Comparison of ENCODE assay signal across 11 cellular contexts in the genomic region with DNA sequence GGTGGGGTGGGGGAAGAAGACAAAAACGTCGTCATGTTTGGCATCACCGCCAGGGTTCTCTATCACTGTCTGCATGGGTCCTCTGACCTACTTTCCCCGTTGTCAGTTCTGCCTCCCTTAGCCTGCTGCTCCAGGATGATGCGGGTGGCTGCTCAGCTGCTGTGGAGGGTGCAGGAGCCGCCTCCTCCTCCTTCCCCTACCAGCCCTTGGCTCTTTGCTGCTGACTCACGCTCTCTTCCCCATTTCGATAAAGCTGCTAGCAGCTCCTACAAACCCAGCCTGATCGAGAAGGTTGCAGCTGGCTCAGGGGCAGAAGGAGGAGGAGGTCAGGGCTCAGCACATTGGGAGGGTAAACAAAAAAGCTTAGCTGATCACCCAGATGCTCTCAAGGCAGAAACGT. TPM values are rescaled to one million over a fixed set of nuclear protein-coding genes. Genes with fewer than 3 reads are reported as not detected.
A peak's percentile ranks its signal among the peaks of the same experiment; 100 is the strongest.
DNase-seq lines count a peak whose midpoint lies in the region; ATAC-seq and TF ChIP-seq lines count a peak whose summit lies in the region.
"Had no signal": no experiment of that assay in that cellular context is flagged by ENCODE, and none has a peak within 500 bp of the region (broad histone marks: within the 10 kb centered on the region; RNA-seq: fewer than 3 reads in every experiment).

No MANE protein-coding gene starts in this region.

- H3K9me3 ChIP-seq in left ventricle myocardium inferior (replicated peaks) (peaks cover 6% of the 10 kb centered on the region), thyroid gland (no peaks in the 10 kb centered on the region)

- H3K4me3 ChIP-seq in left ventricle myocardium inferior (no peak overlapping the region), fibroblast of the aortic adventitia (ENCODE audit: low read depth, low read length) (no peak overlapping the region), thyroid gland (replicated peaks in 1 of 3) (no peak overlapping the region)
- H3K4me3 ChIP-seq: heart left ventricle had no signal

- DNase-seq in Right ventricle myocardium superior (peak; percentile 38), left ventricle myocardium inferior (no peak), fibroblast of the aortic adventitia (ENCODE audit: low read depth) (peak; percentile 55), thyroid gland (peak; percentile 32 to 35), left lobe of liver (ENCODE audit: low spot score) (no peak)
- DNase-seq: CD4-positive, CD25-positive, alpha-beta regulatory T cell; heart left ventricle; NCI-H1694 had no signal

- TF ChIP-seq POLR2A in thyroid gland (IDR thresholded peaks at IDR 0.05) = no peak

- no peak for TF ChIP-seq CTCF in left ventricle myocardium inferior (IDR thresholded peaks at IDR 0.05; ENCODE audit: borderline replicate concordance)
- no peak for TF ChIP-seq CTCF in fibroblast of the aortic adventitia (IDR thresholded peaks at IDR 0.05; ENCODE audit: insufficient read depth, low read length)
- TF ChIP-seq CTCF in thyroid gland (IDR thresholded peaks at IDR 0.05) = no peak

- intact Hi-C loops in Right ventricle myocardium superior (cut with DNase I) = no loop called here
- intact Hi-C loops in left ventricle myocardium inferior (cut with micrococcal nuclease) = no loop called here
- intact Hi-C loops in thyroid gland (cut with DNase I) = no loop called here

- WGBS in thyroid gland, 2 donors = 31 to 55% methylated on average over 10 of the region's 10 CpGs

- H3K27ac ChIP-seq in left ventricle myocardium inferior (replicated peaks) = no peak overlapping the region
- no peak overlapping the region for H3K27ac ChIP-seq in thyroid gland
- H3K27ac ChIP-seq: heart left ventricle had no signal

- no peaks in the 10 kb centered on the region for H3K4me1 ChIP-seq in left ventricle myocardium inferior
- no peaks in the 10 kb centered on the region for H3K4me1 ChIP-seq in thyroid gland

- H3K36me3 ChIP-seq in left ventricle myocardium inferior = no peaks in the 10 kb centered on the region
- no peaks in the 10 kb centered on the region for H3K36me3 ChIP-seq in thyroid gland
- H3K36me3 ChIP-seq: heart left ventricle had no signal

- no peak for ATAC-seq in Right ventricle myocardium superior (ENCODE audit: poor library complexity)
- ATAC-seq in SK-N-SH treated with all-trans-retinoic acid at 6 μM for 48 hours = peak; percentile 45; the same call in 2 of the 3 replicates
- no peak for ATAC-seq in HG03135 (IDR thresholded peaks at IDR 0.05; ENCODE audit: unreplicated experiment)
- ATAC-seq in HG02870 (IDR thresholded peaks at IDR 0.05; ENCODE audit: unreplicated experiment) = no peak
- no peak for ATAC-seq in left lobe of liver

- H3K27me3 ChIP-seq in left ventricle myocardium inferior (ENCODE audit: low read depth) (no peaks in the 10 kb centered on the region), thyroid gland (no peaks in the 10 kb centered on the region)
- H3K27me3 ChIP-seq: heart left ventricle had no signal

TF ChIP-seq in SK-N-SH treated with all-trans-retinoic acid at 6 μM for 48 hours, 23 proteins besides CTCF, POLR2A, EP300 and RAD21:
- no peak for TF ChIP-seq ZC3H10 (CRISPR knock-in tag; IDR thresholded peaks at IDR 0.05)
- TF ChIP-seq ESRRG (CRISPR knock-in tag; IDR thresholded peaks at IDR 0.05) = no peak
- TF ChIP-seq ISL1 (CRISPR knock-in tag; IDR thresholded peaks at IDR 0.05) = no peak
- TF ChIP-seq GLIS3 (CRISPR knock-in tag; IDR thresholded peaks at IDR 0.05) = no peak
- no peak for TF ChIP-seq TOX (CRISPR knock-in tag; IDR thresholded peaks at IDR 0.05; ENCODE audit: borderline replicate concordance)
- no peak for TF ChIP-seq CSDC2 (CRISPR knock-in tag; IDR thresholded peaks at IDR 0.05)
- no peak for TF ChIP-seq ZFP3 (CRISPR knock-in tag; IDR thresholded peaks at IDR 0.05)
- TF ChIP-seq SNAI2 (CRISPR knock-in tag; IDR thresholded peaks at IDR 0.05) = no peak
- no peak for TF ChIP-seq POU6F1 (CRISPR knock-in tag; IDR thresholded peaks at IDR 0.05; ENCODE audit: borderline replicate concordance, low read depth)

RNA-seq across cellular contexts. Expression of gene SEC13, which starts 49.5 kb away (rescaled TPM):
- total RNA-seq in Right ventricle myocardium superior (50.2 TPM), left ventricle myocardium inferior (52.3 TPM), fibroblast of the aortic adventitia (ENCODE audit: low replicate concordance) (94.8 and 164 TPM in 2 replicates), thyroid gland (100 to 1,000 TPM in 3 of 4 donors, 10 to 100 TPM in 1; 93.3 to 156 (median 136) TPM), left lobe of liver (67.9 TPM)

Comparison
In these comparisons a context has a peak if more than half of its experiments do, and no peak if none do; other contexts are left out.
1. DNase-seq: peak in Right ventricle myocardium superior (single experiment), fibroblast of the aortic adventitia (single experiment) and thyroid gland (2 of 2); none in left ventricle myocardium inferior (single experiment) and left lobe of liver (single experiment).